In genomic region chr10:52740913-52741675, GRCh38 we compare ENCODE assay signal across 9 cellular contexts. TPM values are rescaled to one million over a fixed set of nuclear protein-coding genes. Genes with fewer than 3 reads are reported as not detected.
DNase-seq lines count a peak whose midpoint lies in the region; ATAC-seq and TF ChIP-seq lines count a peak whose summit lies in the region.
"Had no signal": no experiment of that assay in that cellular context is flagged by ENCODE, and none has a peak within 500 bp of the region (broad histone marks: within the 10 kb centered on the region; RNA-seq: fewer than 3 reads in every experiment).

No MANE protein-coding gene starts in this region.

- no peaks in the 10 kb centered on the region for H3K27me3 ChIP-seq in sigmoid colon

- peaks cover 0 to under 1% (median 0%) of the 10 kb centered on the region in 4 donors for H3K9me3 ChIP-seq in sigmoid colon

- no peak overlapping the region for H3K4me3 ChIP-seq in sigmoid colon

- H3K27ac ChIP-seq in sigmoid colon: no peak overlapping the region

- H3K4me1 ChIP-seq in sigmoid colon: no peaks in the 10 kb centered on the region

- ATAC-seq in GM21786 (IDR thresholded peaks at IDR 0.05; ENCODE audit: unreplicated experiment) (peak; percentile 58), left cardiac atrium (peak in 1 of 2 donors; percentile 14), HG03196 (IDR thresholded peaks at IDR 0.05; ENCODE audit: unreplicated experiment) (no peak)

- no peak for TF ChIP-seq EP300 in sigmoid colon (IDR thresholded peaks at IDR 0.05)

- TF ChIP-seq CTCF in LNCAP (IDR thresholded peaks at IDR 0.05) (peak; percentile 97), sigmoid colon (IDR thresholded peaks at IDR 0.05) (peak in 3 of 4 experiments; percentile 25 to 49 (median 35))

- no peaks in the 10 kb centered on the region for H3K36me3 ChIP-seq in sigmoid colon

- no peak for TF ChIP-seq POLR2A in sigmoid colon (IDR thresholded peaks at IDR 0.05)

- DNase-seq in NCI-H2227 (lab: John Stamatoyannopoulos, UW; ENCODE audit: unreplicated experiment) (peak; percentile 1), NCI-H2227 treated with DMSO at 0.1 percent for 48 hours (lab: John Stamatoyannopoulos, UW) (no peak), left cardiac atrium (peak; percentile 44), sigmoid colon (no peak)
- DNase-seq in activated CD8-positive, alpha-beta memory T cell treated with anti-CD3 and anti-CD28 coated beads, Interleukin-2, amount 50 U/mL, for 4 hours: peak; percentile 20

- WGBS in sigmoid colon, 2 donors: 50 to 54% methylated on average over 5 of the region's 5 CpGs

- intact Hi-C loops in left cardiac atrium (cut with DNase I): loop anchor here in 1 of 2 donors (2.0 kb wide), 1 partner anchor 40 kb away; no protein-coding TSS in a partner anchor
- intact Hi-C loops in sigmoid colon (cut with DNase I): no loop called here

RNA-seq across cellular contexts. Expression of gene MBL2, which starts 31.5 kb away (rescaled TPM):
- total RNA-seq in left cardiac atrium (not detected), sigmoid colon (not detected)
- not detected for polyA plus RNA-seq in sigmoid colon
- total RNA-seq: activated naive CD4-positive, alpha-beta T cell treated with anti-CD3 and anti-CD28 coated beads, Interleukin-2, amount 50 U/mL, for 72 hours had no signal

Comparison
In these comparisons a context has a peak if more than half of its experiments do, and no peak if none do; other contexts are left out.
1. DNase-seq: peak in NCI-H2227 (single experiment), activated CD8-positive, alpha-beta memory T cell treated with anti-CD3 and anti-CD28 coated beads, Interleukin-2, amount 50 U/mL, for 4 hours (single experiment) and left cardiac atrium (single experiment); none in NCI-H2227 treated with DMSO at 0.1 percent for 48 hours (single experiment) and sigmoid colon (single experiment).